In the genomic region with DNA sequence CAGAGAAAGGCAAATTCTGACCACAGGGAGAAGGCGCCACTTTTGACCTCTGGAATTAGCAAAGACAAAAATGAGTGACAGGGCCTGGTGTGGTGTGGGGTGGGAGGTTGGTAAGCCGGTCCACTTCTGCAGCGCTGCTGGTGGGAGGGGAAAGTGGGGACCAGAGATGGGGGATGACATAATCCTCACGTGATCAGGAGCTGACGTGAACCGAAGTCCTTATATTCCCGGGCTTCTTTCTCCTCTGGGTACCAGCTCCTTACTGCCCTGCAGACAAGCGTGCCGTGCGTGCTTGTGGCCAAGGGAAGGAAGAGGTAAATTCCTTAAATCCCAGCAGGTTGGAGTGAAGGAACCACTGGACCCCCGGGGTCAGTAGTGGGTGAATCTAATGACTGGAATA, we compare ENCODE assay signal across 9 cellular contexts. TPM values are rescaled to one million over a fixed set of nuclear protein-coding genes. Genes with fewer than 3 reads are reported as not detected.
DNase-seq lines count a peak whose midpoint lies in the region; ATAC-seq and TF ChIP-seq lines count a peak whose summit lies in the region.
"Had no signal": no experiment of that assay in that cellular context is flagged by ENCODE, and none has a peak within 500 bp of the region (broad histone marks: within the 10 kb centered on the region; RNA-seq: fewer than 3 reads in every experiment).

Gene TCEAL7 (plus strand): TSS at position 249 of the 400 bp plus-strand sequence. CDS start 1,165 bp downstream, outside the sequence.

- H3K27ac Mint-ChIP-seq in natural killer cell treated with Interleukin-12 subunit alpha and Interleukin-12 subunit beta and Interleukin-15 and Interleukin-18, amount 100 ng/mL, for 72 hours: no peak within 1 kb of the TSS
- H3K27ac Mint-ChIP-seq: activated CD4-positive, alpha-beta T cell treated with anti-CD3 and anti-CD28 coated beads, Interleukin-2, amount 10 ng/mL, durations not matched to agents 7 days and 5 days had no signal

- no peaks in the 10 kb centered on the region for H3K27me3 ChIP-seq in BE2C
- H3K27me3 ChIP-seq in osteoblast (ENCODE audit: insufficient read depth, low read length): peaks cover 28% of the 10 kb centered on the region

- no peaks in the 10 kb centered on the region for H3K36me3 ChIP-seq in BE2C
- no peaks in the 10 kb centered on the region for H3K36me3 ChIP-seq in osteoblast (ENCODE audit: insufficient read depth, low read length)

- no peaks in the 10 kb centered on the region for H3K4me1 Mint-ChIP-seq in natural killer cell treated with Interleukin-12 subunit alpha and Interleukin-12 subunit beta and Interleukin-15 and Interleukin-18, amount 100 ng/mL, for 72 hours (ENCODE audit: low read depth in 2 of 2)
- H3K4me1 Mint-ChIP-seq: activated CD4-positive, alpha-beta T cell treated with anti-CD3 and anti-CD28 coated beads, Interleukin-2, amount 10 ng/mL, durations not matched to agents 7 days and 5 days had no signal

- H3K9me3 ChIP-seq in BE2C (no peaks in the 10 kb centered on the region), osteoblast (ENCODE audit: low read depth, low read length) (no peaks in the 10 kb centered on the region)

- H3K79me2 ChIP-seq in osteoblast (ENCODE audit: insufficient read depth, low read length): no peaks in the 10 kb centered on the region

- peak within 1 kb of the TSS; percentile 80 for H2AFZ ChIP-seq in osteoblast (ENCODE audit: low read length)

- intact Hi-C loops in left cardiac atrium (cut with DNase I): no loop called here

- H3K4me3 ChIP-seq in BE2C (ENCODE audit: low read depth, low read length) (peak within 1 kb of the TSS; percentile 63), osteoblast (ENCODE audit: insufficient read depth, low read length) (peak within 1 kb of the TSS; percentile 54)

- H3K27me3 Mint-ChIP-seq in natural killer cell treated with Interleukin-12 subunit alpha and Interleukin-12 subunit beta and Interleukin-15 and Interleukin-18, amount 100 ng/mL, for 72 hours: peaks cover 19 to 37% of the 10 kb centered on the region in 2 donors

- no peaks in the 10 kb centered on the region for H4K20me1 ChIP-seq in osteoblast (ENCODE audit: insufficient read depth, low read length)

- DNase-seq in BE2C: peak; percentile 43
- DNase-seq in anterior cingulate cortex (lab: John Stamatoyannopoulos, UW): peak in 53 of 58 donors; percentile 1 to 84 (median 51)
- no peak for DNase-seq in left cardiac atrium
- DNase-seq in osteoblast (ENCODE audit: insufficient read length, low spot score, missing footprints): no peak
- DNase-seq in natural killer cell treated with Interleukin-12 subunit alpha and Interleukin-12 subunit beta and Interleukin-15 and Interleukin-18, amount 100 ng/mL, for 72 hours (ENCODE audit: low spot score): no peak
- DNase-seq in NCI-H2029 (lab: John Stamatoyannopoulos, UW): no peak
- no peak for DNase-seq in DMS114 treated with DMSO at 0.1 percent for 48 hours (lab: John Stamatoyannopoulos, UW; ENCODE audit: unreplicated experiment)
- DNase-seq: activated CD4-positive, alpha-beta T cell treated with anti-CD3 and anti-CD28 coated beads, Interleukin-2, amount 10 ng/mL, durations not matched to agents 7 days and 5 days had no signal

- no peaks in the 10 kb centered on the region for H3K4me1 ChIP-seq in BE2C
- H3K4me1 ChIP-seq in osteoblast (ENCODE audit: insufficient read depth, low read length): no peaks in the 10 kb centered on the region

- no peaks in the 10 kb centered on the region for H3K9me3 Mint-ChIP-seq in natural killer cell treated with Interleukin-12 subunit alpha and Interleukin-12 subunit beta and Interleukin-15 and Interleukin-18, amount 100 ng/mL, for 72 hours
- H3K9me3 Mint-ChIP-seq: activated CD4-positive, alpha-beta T cell treated with anti-CD3 and anti-CD28 coated beads, Interleukin-2, amount 10 ng/mL, durations not matched to agents 7 days and 5 days had no signal

- no peaks in the 10 kb centered on the region for H3K36me3 Mint-ChIP-seq in natural killer cell treated with Interleukin-12 subunit alpha and Interleukin-12 subunit beta and Interleukin-15 and Interleukin-18, amount 100 ng/mL, for 72 hours

- TF ChIP-seq CTCF in BE2C (IDR thresholded peaks at IDR 0.05; ENCODE audit: low read depth, low read length) (no peak), osteoblast (IDR thresholded peaks at IDR 0.05; ENCODE audit: extremely low read depth, low read depth, low read length) (no peak)

- peak; percentile 79 to 89 for ATAC-seq in left cardiac atrium
- no peak for ATAC-seq in natural killer cell treated with Interleukin-12 subunit alpha and Interleukin-12 subunit beta and Interleukin-15 and Interleukin-18, amount 100 ng/mL, for 72 hours
- no peak for ATAC-seq in HG02938 (IDR thresholded peaks at IDR 0.05; ENCODE audit: unreplicated experiment)

- no peak within 1 kb of the TSS for H3K4me3 Mint-ChIP-seq in natural killer cell treated with Interleukin-12 subunit alpha and Interleukin-12 subunit beta and Interleukin-15 and Interleukin-18, amount 100 ng/mL, for 72 hours
- H3K4me3 Mint-ChIP-seq: activated CD4-positive, alpha-beta T cell treated with anti-CD3 and anti-CD28 coated beads, Interleukin-2, amount 10 ng/mL, durations not matched to agents 7 days and 5 days had no signal

- H3K4me2 ChIP-seq in osteoblast (ENCODE audit: insufficient read depth, low read length): peak within 1 kb of the TSS; percentile 64

- no peak within 1 kb of the TSS for H3K27ac ChIP-seq in osteoblast (ENCODE audit: low read depth, low read length)

RNA-seq across cellular contexts. Expression of gene TCEAL7, which starts in this region (rescaled TPM):
- polyA plus RNA-seq in BE2C (2012; ENCODE audit: insufficient read depth, insufficient read length, low read depth): 14.0 TPM
- total RNA-seq in left cardiac atrium: 1 to 10 TPM; 4.9 to 6.4 TPM
- total RNA-seq in osteoblast: 6.5 and 10.0 TPM in 2 replicates
- not detected for total RNA-seq in natural killer cell treated with Interleukin-12 subunit alpha and Interleukin-12 subunit beta and Interleukin-15 and Interleukin-18, amount 100 ng/mL, for 72 hours
- total RNA-seq: activated CD4-positive, alpha-beta T cell treated with anti-CD3 and anti-CD28 coated beads, Interleukin-2, amount 10 ng/mL, durations not matched to agents 7 days and 5 days had no signal

Comparison
In these comparisons a context has a peak if more than half of its experiments do, and no peak if none do; other contexts are left out.
1. DNase-seq: peak in BE2C (single experiment) and anterior cingulate cortex (53 of 58); none in left cardiac atrium (single experiment), osteoblast (single experiment), natural killer cell treated with Interleukin-12 subunit alpha and Interleukin-12 subunit beta and Interleukin-15 and Interleukin-18, amount 100 ng/mL, for 72 hours (single experiment), NCI-H2029 (single experiment) and DMS114 treated with DMSO at 0.1 percent for 48 hours (single experiment).
2. ATAC-seq: peak in left cardiac atrium (2 of 2); none in natural killer cell treated with Interleukin-12 subunit alpha and Interleukin-12 subunit beta and Interleukin-15 and Interleukin-18, amount 100 ng/mL, for 72 hours (0 of 2) and HG02938 (single experiment).